ENCODE assay signal across 20 cellular contexts in genomic region chr6:15819226-15819625, GRCh38.
DNase-seq lines count a peak whose midpoint lies in the region; ATAC-seq, FAIRE-seq and TF ChIP-seq lines count a peak whose summit lies in the region.
"Had no signal": no experiment of that assay in that cellular context is flagged by ENCODE, and none has a peak within 500 bp of the region (broad histone marks: within the 10 kb centered on the region; RNA-seq: fewer than 3 reads in every experiment).

No MANE protein-coding gene starts in this region.

- ATAC-seq in K562 (no peak), GM18517 (IDR thresholded peaks at IDR 0.05; ENCODE audit: unreplicated experiment) (no peak)
- ATAC-seq: CD8-positive, alpha-beta T cell; HCT116 had no signal

- CTCF ChIA-PET in K562 (lab: Yijun Ruan, JAX; ENCODE audit: low intra/inter-chr PET ratio), result no interaction called here

- no peak for TF ChIP-seq POLR2A in K562 (conservative IDR thresholded peaks at IDR 0.05)

- H3K4me1 ChIP-seq in HAP-1, result peaks cover 30% of the 10 kb centered on the region
- peaks cover 8 to 10% of the 10 kb centered on the region in 2 experiments; a peak in 4 of 5 replicates for H3K4me1 ChIP-seq in K562 (replicated peaks in 1 of 2; ENCODE audit: control insufficient read depth in 2 of 2, insufficient read depth in 2 of 2, low read length in 2 of 2)
- H3K4me1 ChIP-seq: BLaER1, Caco-2 had no signal

- no peaks in the 10 kb centered on the region for H4K20me1 ChIP-seq in K562 (replicated peaks; ENCODE audit: control insufficient read depth, insufficient read depth, low read length)
- H4K20me1 ChIP-seq: BLaER1 had no signal

- in situ Hi-C loops in HAP-1 (cut with MboI; ENCODE audit: low sequenced_read_pairs) (no loop called here), K562 (cut with MboI) (no loop called here)

- DNase-seq in HAP-1 (ENCODE audit: low spot score in 2 of 2), result peak; percentile 61 to 72
- DNase-seq in K562 (ENCODE audit: extremely low read depth in 1 of 4, low spot score in 3 of 4), result no peak
- DNase-seq in progenitor cell of endocrine pancreas (ENCODE audit: low spot score, unreplicated experiment), result no peak
- DNase-seq in hippocampal formation (lab: John Stamatoyannopoulos, UW), result no peak
- DNase-seq in NCI-H1417 (lab: John Stamatoyannopoulos, UW), result no peak
- DNase-seq: Caco-2; CD4-positive, CD25-positive, alpha-beta regulatory T cell; CD8-positive, alpha-beta T cell; DMS153; DND-41; H7; HFFc6 had no signal

- no peak for TF ChIP-seq EP300 in K562 (IDR thresholded peaks at IDR 0.05; ENCODE audit: low read length)

- intact Hi-C loops in K562 (cut with micrococcal nuclease), result no loop called here

- 25% methylated on average over 5 of the region's 5 CpGs for WGBS in K562 (ENCODE audit: insufficient coverage, low coverage, missing lambda C conversion rate)

- TF ChIP-seq RAD21 in K562 (CRISPR knock-in tag; conservative IDR thresholded peaks at IDR 0.05 in 1 of 2, IDR thresholded peaks at IDR 0.05 in 1 of 2), result no peak

- H3K27ac ChIP-seq in K562 (ENCODE audit: extremely low read depth, low read depth, low read length), result no peak overlapping the region
- H3K27ac ChIP-seq: BLaER1, C4-2B had no signal

- H3K36me3 ChIP-seq in HAP-1 (replicated peaks), result no peaks in the 10 kb centered on the region
- no peaks in the 10 kb centered on the region for H3K36me3 ChIP-seq in K562 (ENCODE audit: control insufficient read depth, insufficient read depth, low read length)
- H3K36me3 ChIP-seq: BLaER1 had no signal

- H3K4me3 ChIP-seq in HAP-1 (no peak overlapping the region), K562 (no peak overlapping the region)
- H3K4me3 ChIP-seq: BLaER1 had no signal

- H3K4me1 Mint-ChIP-seq in progenitor cell of endocrine pancreas (ENCODE audit: low read depth), result peaks cover 11% of the 10 kb centered on the region
- H3K4me1 Mint-ChIP-seq: B cell; CD4-positive, CD25-positive, alpha-beta regulatory T cell had no signal

- H3K4me2 ChIP-seq in K562 (ENCODE audit: insufficient read depth, low read length), result no peak overlapping the region
- H3K4me2 ChIP-seq: BLaER1 had no signal

- peaks cover 4% of the 10 kb centered on the region for H3K9me3 Mint-ChIP-seq in progenitor cell of endocrine pancreas (ENCODE audit: low read depth)
- H3K9me3 Mint-ChIP-seq: CD8-positive, alpha-beta T cell had no signal

- no peak overlapping the region for H3K9ac ChIP-seq in K562 (ENCODE audit: insufficient read depth in 1 of 2, low read depth in 2 of 2, low read length in 2 of 2)
- H3K9ac ChIP-seq: BLaER1 had no signal

- H3K27me3 ChIP-seq in HAP-1 (ENCODE audit: low read depth) (no peaks in the 10 kb centered on the region), K562 (ENCODE audit: control insufficient read depth in 2 of 2, insufficient read depth in 2 of 2, low read length in 2 of 2) (peaks cover 0 to 5% of the 10 kb centered on the region in 2 experiments; a peak in 1 of 5 replicates)
- H3K27me3 ChIP-seq: BLaER1 had no signal

- peak overlapping the region; percentile 63 for H3K27ac Mint-ChIP-seq in progenitor cell of endocrine pancreas
- H3K27ac Mint-ChIP-seq: B cell; CD4-positive, CD25-positive, alpha-beta regulatory T cell; CD8-positive, alpha-beta T cell; HFFc6 had no signal

- no peak overlapping the region for H3K4me3 Mint-ChIP-seq in progenitor cell of endocrine pancreas (ENCODE audit: low read depth)
- H3K4me3 Mint-ChIP-seq: B cell; CD4-positive, CD25-positive, alpha-beta regulatory T cell; CD8-positive, alpha-beta T cell; HFFc6 had no signal

- FAIRE-seq in K562 (lab: Jason Lieb, UNC), result no peak
- FAIRE-seq: G401.6, GM12892, H1 had no signal

- POLR2A ChIA-PET in K562 (lab: Yijun Ruan, JAX), result no interaction called here

- H3K9me1 ChIP-seq in K562 (ENCODE audit: control insufficient read depth, insufficient read depth, low read length), result no peaks in the 10 kb centered on the region

- no TSS peak for BruUV-seq in K562 (replicated peaks; lab: Mats Ljungman, UMichigan)

- no peaks in the 10 kb centered on the region for H3K36me3 Mint-ChIP-seq in progenitor cell of endocrine pancreas (ENCODE audit: insufficient read depth)
- H3K36me3 Mint-ChIP-seq: CD4-positive, CD25-positive, alpha-beta regulatory T cell; CD8-positive, alpha-beta T cell had no signal

- no peaks in the 10 kb centered on the region for H3K9me3 ChIP-seq in HAP-1
- H3K9me3 ChIP-seq in K562 (replicated peaks; ENCODE audit: control insufficient read depth, insufficient read depth, low read depth, low read length), result no peaks in the 10 kb centered on the region
- H3K9me3 ChIP-seq: BLaER1, Caco-2 had no signal

- peaks cover 15% of the 10 kb centered on the region for H3K27me3 Mint-ChIP-seq in progenitor cell of endocrine pancreas

- TF ChIP-seq CTCF in K562 (IDR thresholded peaks at IDR 0.05 in 2 of 3, conservative IDR thresholded peaks at IDR 0.05 in 1 of 3; ENCODE audit: insufficient read depth in 2 of 3, low read depth in 1 of 3, low read length in 3 of 3), result no peak
- TF ChIP-seq CTCF in progenitor cell of endocrine pancreas (IDR thresholded peaks at IDR 0.05; ENCODE audit: unreplicated experiment), result no peak

- H3K79me2 ChIP-seq in K562 (ENCODE audit: control insufficient read depth, insufficient read depth, low read length), result no peaks in the 10 kb centered on the region

- H2AFZ ChIP-seq in K562 (ENCODE audit: low read depth, low read length), result 0 out of 2 replicates have a peak overlapping the region, but pooled peaks have one; percentile 15

TF ChIP-seq in K562, 482 proteins besides CTCF, POLR2A, EP300 and RAD21:
- TF ChIP-seq SNIP1 (IDR thresholded peaks at IDR 0.05; ENCODE audit: low read depth) (no peak), XRCC3 (IDR thresholded peaks at IDR 0.05) (no peak), DMBX1 (CRISPR knock-in tag; IDR thresholded peaks at IDR 0.05; ENCODE audit: borderline replicate concordance) (no peak), ZKSCAN1 (IDR thresholded peaks at IDR 0.05; ENCODE audit: low read depth, low read length) (no peak), ZNF511 (CRISPR knock-in tag; IDR thresholded peaks at IDR 0.05) (no peak), CBFA2T3 (IDR thresholded peaks at IDR 0.05) (no peak), ZNF512 (tag; IDR thresholded peaks at IDR 0.05) (no peak), ZBTB12 (CRISPR knock-in tag; IDR thresholded peaks at IDR 0.05) (no peak), ZBTB2 (IDR thresholded peaks at IDR 0.05) (no peak), RB1 (IDR thresholded peaks at IDR 0.05; ENCODE audit: low read depth) (no peak), ZNF282 (CRISPR knock-in tag; IDR thresholded peaks at IDR 0.05) (no peak), ASH1L (IDR thresholded peaks at IDR 0.05; ENCODE audit: borderline replicate concordance, low read depth, partially characterized antibody) (no peak), TAF7 (tag; IDR thresholded peaks at IDR 0.05) (no peak)

Comparison
In these comparisons a context has a peak if more than half of its experiments do, and no peak if none do; other contexts are left out.
1. DNase-seq: peak in HAP-1 (2 of 2); none in K562 (0 of 4), progenitor cell of endocrine pancreas (single experiment), hippocampal formation (0 of 2) and NCI-H1417 (0 of 3).